ENCODE assay signal across 18 cellular contexts in genomic region chr3:53027254-53027844, GRCh38.
"Had no signal": no experiment of that assay in that cellular context is flagged by ENCODE, and none has a peak within 500 bp of the region (broad histone marks: within the 10 kb centered on the region; RNA-seq: fewer than 3 reads in every experiment).

No MANE protein-coding gene starts in this region.

- H3K9me3 Mint-ChIP-seq: activated naive CD4-positive, alpha-beta T cell treated with anti-CD3 and anti-CD28 coated beads for 36 hours; activated T-helper 1 cell treated with anti-CD3 and anti-CD28 coated beads, Interleukin-12 subunit alpha, Interleukin-12 subunit beta, Interleukin-2, Interleukin-4 antibody, amounts not matched to agents 30 ng/mL and 10 ng/mL and 1 ng/mL, durations not matched to agents 14 hours and 24 hours and 36 hours; effector memory CD8-positive, alpha-beta T cell; immature natural killer cell; T-cell had no signal

- H3K4me3 Mint-ChIP-seq: activated CD8-positive, alpha-beta T cell treated with anti-CD3 and anti-CD28 coated beads, Interleukin-2, amount 10 ng/mL, durations not matched to agents 7 days and 5 days; activated naive CD4-positive, alpha-beta T cell treated with anti-CD3 and anti-CD28 coated beads for 36 hours; activated T-helper 1 cell treated with anti-CD3 and anti-CD28 coated beads, Interleukin-12 subunit alpha, Interleukin-12 subunit beta, Interleukin-2, Interleukin-4 antibody, amounts not matched to agents 30 ng/mL and 10 ng/mL and 1 ng/mL, durations not matched to agents 14 hours and 24 hours and 36 hours; effector memory CD8-positive, alpha-beta T cell; immature natural killer cell; nephron; T-cell had no signal

- ATAC-seq: activated CD8-positive, alpha-beta T cell treated with anti-CD3 and anti-CD28 coated beads, Interleukin-2, amount 10 ng/mL, durations not matched to agents 7 days and 5 days; effector memory CD8-positive, alpha-beta T cell had no signal

- H3K36me3 ChIP-seq: thyroid gland had no signal

- H3K27ac ChIP-seq: thyroid gland, VCaP had no signal

- H3K27me3 ChIP-seq: thyroid gland had no signal

- H3K27ac Mint-ChIP-seq: activated CD8-positive, alpha-beta T cell treated with anti-CD3 and anti-CD28 coated beads, Interleukin-2, amount 10 ng/mL, durations not matched to agents 7 days and 5 days; activated naive CD4-positive, alpha-beta T cell treated with anti-CD3 and anti-CD28 coated beads for 36 hours; activated T-helper 1 cell treated with anti-CD3 and anti-CD28 coated beads, Interleukin-12 subunit alpha, Interleukin-12 subunit beta, Interleukin-2, Interleukin-4 antibody, amounts not matched to agents 30 ng/mL and 10 ng/mL and 1 ng/mL, durations not matched to agents 14 hours and 24 hours and 36 hours; effector memory CD8-positive, alpha-beta T cell; nephron had no signal

- H3K4me1 Mint-ChIP-seq: nephron had no signal

- FAIRE-seq: small intestine, urothelium cell line had no signal

- H3K9me3 ChIP-seq: thyroid gland had no signal

- H3K27me3 Mint-ChIP-seq: effector memory CD8-positive, alpha-beta T cell; T-cell had no signal

- DNase-seq: activated CD4-positive, alpha-beta T cell treated with anti-CD3 and anti-CD28 coated beads for 4 hours; activated CD8-positive, alpha-beta memory T cell treated with anti-CD3 and anti-CD28 coated beads, Interleukin-2, amount 50 U/mL, for 48 hours; activated CD8-positive, alpha-beta T cell treated with anti-CD3 and anti-CD28 coated beads, Interleukin-2, amount 10 ng/mL, durations not matched to agents 7 days and 5 days; activated naive CD4-positive, alpha-beta T cell treated with anti-CD3 and anti-CD28 coated beads for 36 hours; central memory CD4-positive, alpha-beta T cell; cortex of kidney; effector memory CD8-positive, alpha-beta T cell; erythroblast; immature natural killer cell; mesenchymal stem cell; small intestine; T-cell; T1000; thyroid gland had no signal

- H3K36me3 Mint-ChIP-seq: immature natural killer cell had no signal

- H3K4me3 ChIP-seq: thyroid gland had no signal
